In genomic region chr5:131790550-131790949, GRCh38 we compare ENCODE assay signal across 32 cellular contexts.
"Had no signal": no experiment of that assay in that cellular context is flagged by ENCODE, and none has a peak within 500 bp of the region (broad histone marks: within the 10 kb centered on the region; RNA-seq: fewer than 3 reads in every experiment).

No MANE protein-coding gene starts in this region.

- H3K27me3 ChIP-seq: ascending aorta, breast epithelium, cardiac muscle cell, colonic mucosa had no signal

- H3K9me3 ChIP-seq: ascending aorta, breast epithelium, colonic mucosa had no signal

- H3K27ac Mint-ChIP-seq: activated B cell treated with CpG ODN at 0.5 μM for 24 hours; activated CD8-positive, alpha-beta T cell treated with anti-CD3 and anti-CD28 coated beads for 36 hours; activated naive CD8-positive, alpha-beta T cell treated with anti-CD3 and anti-CD28 coated beads for 36 hours; activated T-helper 17 cell treated with anti-CD3 and anti-CD28 coated beads, Interleukin-2, amount 50 U/mL, for 72 hours; brain; endodermal cell; T-helper 17 cell; T-helper 2 cell treated with Interferon-gamma antibody and Interleukin-4, amounts not matched to agents 5 μg/mL and 100 μg/mL, for 36 hours had no signal

- H3K4me3 ChIP-seq: ascending aorta, breast epithelium, cardiac muscle cell, colonic mucosa had no signal

- H3K36me3 ChIP-seq: ascending aorta, breast epithelium, cardiac muscle cell, colonic mucosa had no signal

- DNase-seq: activated B cell treated with CpG ODN at 0.5 μM for 24 hours; activated CD4-positive, alpha-beta T cell treated with anti-CD3 and anti-CD28 coated beads for 48 hours; activated CD4-positive, alpha-beta T cell treated with anti-CD3 and anti-CD28 coated beads, Interleukin-2, amount 50 U/mL, for 1 hour; activated CD4-positive, alpha-beta T cell treated with anti-CD3 and anti-CD28 coated beads, Interleukin-2, amount 50 U/mL, for 48 hours; activated CD8-positive, alpha-beta memory T cell treated with anti-CD3 and anti-CD28 coated beads for 24 hours; activated CD8-positive, alpha-beta T cell treated with anti-CD3 and anti-CD28 coated beads for 36 hours; activated effector memory CD4-positive, alpha-beta T cell treated with Interleukin-2 at 50 U/mL for 16 hours; activated gamma-delta T cell treated with Interleukin-2 at 50 U/mL for 16 hours; activated naive CD4-positive, alpha-beta T cell treated with anti-CD3 and anti-CD28 coated beads, Interleukin-2, amount 50 U/mL, for 16 hours; activated naive CD4-positive, alpha-beta T cell treated with Interleukin-2 at 50 U/mL for 16 hours; activated naive CD8-positive, alpha-beta T cell treated with anti-CD3 and anti-CD28 coated beads for 36 hours; activated T-cell treated with anti-CD3 and anti-CD28 coated beads, Interleukin-2, amount 50 U/mL, for 4 hours; central memory CD4-positive, alpha-beta T cell; cerebellar nuclear complex; colonic mucosa; effector memory CD4-positive, alpha-beta T cell; endodermal cell; foreskin fibroblast; head of caudate nucleus; T-helper 1 cell; T-helper 17 cell; T1000; WERI-Rb-1 had no signal

- ATAC-seq: activated CD4-positive, CD25-positive, alpha-beta regulatory T cell treated with anti-CD3 and anti-CD28 coated beads, Interleukin-2, amount 50 U/mL, for 24 hours; activated CD8-positive, alpha-beta T cell treated with anti-CD3 and anti-CD28 coated beads for 36 hours; activated T-cell treated with anti-CD3 and anti-CD28 coated beads, Interleukin-2, amount 50 U/mL, for 4 hours; activated T-helper 17 cell treated with anti-CD3 and anti-CD28 coated beads, Interleukin-2, amount 50 U/mL, for 72 hours; esophagus mucosa; T-helper 17 cell had no signal

- FAIRE-seq: frontal cortex had no signal

- H3K27ac ChIP-seq: ascending aorta, breast epithelium, cardiac muscle cell, colonic mucosa, WERI-Rb-1 had no signal

- H3K9me3 Mint-ChIP-seq: activated B cell treated with CpG ODN at 0.5 μM for 24 hours; activated CD8-positive, alpha-beta T cell treated with anti-CD3 and anti-CD28 coated beads for 36 hours; activated T-cell treated with anti-CD3 and anti-CD28 coated beads, Interleukin-2, amount 50 U/mL, for 4 hours; activated T-helper 17 cell treated with anti-CD3 and anti-CD28 coated beads, Interleukin-2, amount 50 U/mL, for 72 hours; endodermal cell; T-helper 2 cell treated with Interferon-gamma antibody and Interleukin-4, amounts not matched to agents 5 μg/mL and 100 μg/mL, for 36 hours had no signal

- H3K4me1 ChIP-seq: breast epithelium, colonic mucosa had no signal

- H3K27me3 Mint-ChIP-seq: activated B cell treated with CpG ODN at 0.5 μM for 24 hours; activated CD8-positive, alpha-beta T cell treated with anti-CD3 and anti-CD28 coated beads for 36 hours; activated naive CD8-positive, alpha-beta T cell treated with anti-CD3 and anti-CD28 coated beads for 36 hours; activated T-helper 17 cell treated with anti-CD3 and anti-CD28 coated beads, Interleukin-2, amount 50 U/mL, for 72 hours; brain; T-helper 17 cell had no signal

- H3K4me3 Mint-ChIP-seq: activated B cell treated with CpG ODN at 0.5 μM for 24 hours; activated CD8-positive, alpha-beta T cell treated with anti-CD3 and anti-CD28 coated beads for 36 hours; activated naive CD8-positive, alpha-beta T cell treated with anti-CD3 and anti-CD28 coated beads for 36 hours; activated T-cell treated with anti-CD3 and anti-CD28 coated beads, Interleukin-2, amount 50 U/mL, for 4 hours; activated T-helper 17 cell treated with anti-CD3 and anti-CD28 coated beads, Interleukin-2, amount 50 U/mL, for 72 hours; endodermal cell; T-helper 17 cell; T-helper 2 cell treated with Interferon-gamma antibody and Interleukin-4, amounts not matched to agents 5 μg/mL and 100 μg/mL, for 36 hours had no signal
